ENCODE assay signal across 14 cellular contexts in the genomic region with DNA sequence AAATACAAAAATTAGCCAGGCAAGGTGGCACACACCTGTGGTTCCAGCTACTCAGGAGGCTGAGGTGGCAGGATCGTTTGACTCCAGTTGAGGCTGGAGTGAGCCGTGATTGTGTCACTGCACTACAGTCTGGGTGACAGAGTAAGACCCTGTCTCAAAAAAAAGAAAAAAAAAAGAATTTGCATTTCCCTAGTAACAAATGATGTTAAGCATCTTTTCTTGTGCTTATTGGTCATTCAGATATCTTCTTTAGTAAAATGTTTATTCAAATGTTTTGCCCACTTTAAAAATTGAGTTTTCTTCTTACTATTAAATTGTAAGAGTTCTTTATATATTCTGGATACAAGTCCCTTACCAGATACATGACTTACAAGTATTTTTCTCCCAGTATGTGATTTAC.
"Had no signal": no experiment of that assay in that cellular context is flagged by ENCODE, and none has a peak within 500 bp of the region (broad histone marks: within the 10 kb centered on the region; RNA-seq: fewer than 3 reads in every experiment).

No MANE protein-coding gene starts in this region.

- FAIRE-seq: islet of Langerhans had no signal

- H3K4me1 ChIP-seq: body of pancreas, colonic mucosa, esophagus muscularis mucosa had no signal

- H3K36me3 ChIP-seq: colonic mucosa, esophagus muscularis mucosa, ovary had no signal

- H3K4me3 Mint-ChIP-seq: activated CD4-positive, alpha-beta T cell treated with anti-CD3 and anti-CD28 coated beads, Interleukin-2, amount 10 ng/mL, durations not matched to agents 7 days and 5 days; activated naive CD8-positive, alpha-beta T cell treated with anti-CD3 and anti-CD28 coated beads for 36 hours; activated T-cell treated with anti-CD3 and anti-CD28 coated beads, Interleukin-2, amount 50 U/mL, for 72 hours had no signal

- H3K36me3 Mint-ChIP-seq: activated naive CD8-positive, alpha-beta T cell treated with anti-CD3 and anti-CD28 coated beads for 36 hours had no signal

- H3K27ac ChIP-seq: body of pancreas, colonic mucosa, esophagus muscularis mucosa, ovary had no signal

- H3K27me3 ChIP-seq: body of pancreas, colonic mucosa, esophagus muscularis mucosa, ovary had no signal

- ATAC-seq: activated T-cell treated with anti-CD3 and anti-CD28 coated beads, Interleukin-2, amount 50 U/mL, for 72 hours; body of pancreas; left colon had no signal

- H3K4me3 ChIP-seq: body of pancreas, colonic mucosa, esophagus muscularis mucosa, lung, ovary had no signal

- DNase-seq: activated CD4-positive, alpha-beta T cell treated with anti-CD3 and anti-CD28 coated beads, Interleukin-2, amount 10 ng/mL, durations not matched to agents 7 days and 5 days; activated CD8-positive, alpha-beta memory T cell treated with anti-CD3 and anti-CD28 coated beads, Interleukin-2, amount 50 U/mL, for 48 hours; activated gamma-delta T cell; activated naive CD8-positive, alpha-beta T cell treated with anti-CD3 and anti-CD28 coated beads for 36 hours; activated T-cell treated with anti-CD3 and anti-CD28 coated beads, Interleukin-2, amount 50 U/mL, for 72 hours; colonic mucosa; left colon; ovary; stimulated activated CD4-positive, alpha-beta T cell treated with anti-CD3 and anti-CD28 coated beads, Interleukin-12 subunit alpha, Interleukin-12 subunit beta, amount 100 ng/mL, for 4 hours; stimulated activated CD4-positive, alpha-beta T cell treated with anti-CD3 and anti-CD28 coated beads, Interleukin-2, amount 100 ng/mL, for 24 hours had no signal

- H3K27ac Mint-ChIP-seq: activated CD4-positive, alpha-beta T cell treated with anti-CD3 and anti-CD28 coated beads, Interleukin-2, amount 10 ng/mL, durations not matched to agents 7 days and 5 days; activated naive CD8-positive, alpha-beta T cell treated with anti-CD3 and anti-CD28 coated beads for 36 hours; activated T-cell treated with anti-CD3 and anti-CD28 coated beads, Interleukin-2, amount 50 U/mL, for 72 hours had no signal

- H3K9me3 Mint-ChIP-seq: activated T-cell treated with anti-CD3 and anti-CD28 coated beads, Interleukin-2, amount 50 U/mL, for 72 hours had no signal

- H3K27me3 Mint-ChIP-seq: activated CD4-positive, alpha-beta T cell treated with anti-CD3 and anti-CD28 coated beads, Interleukin-2, amount 10 ng/mL, durations not matched to agents 7 days and 5 days; activated naive CD8-positive, alpha-beta T cell treated with anti-CD3 and anti-CD28 coated beads for 36 hours had no signal

- H3K9me3 ChIP-seq: body of pancreas, colonic mucosa, esophagus muscularis mucosa, ovary had no signal
